10 cellular contexts compared by ENCODE assay signal in the genomic region with DNA sequence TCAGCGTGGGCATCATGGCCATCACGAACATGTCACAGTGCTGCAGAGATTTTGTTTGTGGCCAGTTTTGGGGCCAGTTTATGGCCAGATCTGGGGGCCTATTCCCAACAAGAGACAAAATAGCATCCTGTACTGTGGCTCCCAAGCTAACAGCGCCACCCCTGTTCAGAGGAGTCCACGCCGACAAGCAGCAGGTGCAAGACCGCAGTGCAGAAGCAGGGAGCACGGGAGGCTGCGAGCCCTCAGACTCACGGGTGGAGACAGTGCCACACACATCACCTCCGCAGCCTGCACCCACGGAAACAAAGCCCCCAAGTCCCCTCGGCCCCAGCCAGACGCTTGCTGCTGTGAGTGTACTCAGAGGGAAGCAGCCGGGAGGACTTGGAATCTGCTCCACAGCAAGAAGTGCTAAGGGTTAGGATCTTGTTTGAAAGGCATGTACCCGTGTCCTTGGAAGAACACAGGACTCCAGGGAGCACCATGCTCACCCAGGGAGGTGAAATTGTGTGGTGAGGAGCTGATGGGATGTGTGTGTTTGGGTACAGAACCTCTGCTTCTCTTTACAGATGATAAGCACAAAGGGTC. TPM values are rescaled to one million over a fixed set of nuclear protein-coding genes. Genes with fewer than 3 reads are reported as not detected.
DNase-seq lines count a peak whose midpoint lies in the region; ATAC-seq and TF ChIP-seq lines count a peak whose summit lies in the region.
"Had no signal": no experiment of that assay in that cellular context is flagged by ENCODE, and none has a peak within 500 bp of the region (broad histone marks: within the 10 kb centered on the region; RNA-seq: fewer than 3 reads in every experiment).

No MANE protein-coding gene starts in this region.

- H3K4me1 Mint-ChIP-seq in activated T-cell treated with anti-CD3 and anti-CD28 coated beads, Interleukin-2, amount 50 U/mL, for 72 hours (ENCODE audit: low read depth): no peaks in the 10 kb centered on the region
- H3K4me1 Mint-ChIP-seq in activated T-cell treated with anti-CD3 and anti-CD28 coated beads, Interleukin-2, amount 50 U/mL, for 24 hours (ENCODE audit: low read depth): no peaks in the 10 kb centered on the region
- H3K4me1 Mint-ChIP-seq in stimulated activated effector memory CD8-positive, alpha-beta T cell treated with anti-CD3 and anti-CD28 coated beads, Interleukin-12 subunit alpha, Interleukin-12 subunit beta, amount 100 ng/mL, for 72 hours: no peaks in the 10 kb centered on the region
- H3K4me1 Mint-ChIP-seq: nephron had no signal

- H3K4me3 Mint-ChIP-seq in activated T-cell treated with anti-CD3 and anti-CD28 coated beads, Interleukin-2, amount 50 U/mL, for 72 hours: no peak overlapping the region
- no peak overlapping the region for H3K4me3 Mint-ChIP-seq in activated T-cell treated with anti-CD3 and anti-CD28 coated beads, Interleukin-2, amount 50 U/mL, for 24 hours
- H3K4me3 Mint-ChIP-seq in stimulated activated effector memory CD8-positive, alpha-beta T cell treated with anti-CD3 and anti-CD28 coated beads, Interleukin-12 subunit alpha, Interleukin-12 subunit beta, amount 100 ng/mL, for 72 hours: no peak overlapping the region
- H3K4me3 Mint-ChIP-seq: nephron had no signal

- no peaks in the 10 kb centered on the region for H3K36me3 Mint-ChIP-seq in activated T-cell treated with anti-CD3 and anti-CD28 coated beads, Interleukin-2, amount 50 U/mL, for 72 hours (ENCODE audit: insufficient read depth in 2 of 2)
- no peaks in the 10 kb centered on the region for H3K36me3 Mint-ChIP-seq in activated T-cell treated with anti-CD3 and anti-CD28 coated beads, Interleukin-2, amount 50 U/mL, for 24 hours (ENCODE audit: low read depth)
- H3K36me3 Mint-ChIP-seq in stimulated activated effector memory CD8-positive, alpha-beta T cell treated with anti-CD3 and anti-CD28 coated beads, Interleukin-12 subunit alpha, Interleukin-12 subunit beta, amount 100 ng/mL, for 72 hours: no peaks in the 10 kb centered on the region

- no peaks in the 10 kb centered on the region for H3K36me3 ChIP-seq in NT2/D1 (ENCODE audit: insufficient read depth, insufficient read length, low read length)
- H3K36me3 ChIP-seq in colonic mucosa: no peaks in the 10 kb centered on the region

- H3K9me3 ChIP-seq in NT2/D1 (ENCODE audit: insufficient read depth, low read length) (no peaks in the 10 kb centered on the region), colonic mucosa (no peaks in the 10 kb centered on the region)

- no peak for TF ChIP-seq CTCF in colonic mucosa (IDR thresholded peaks at IDR 0.05)

- peaks cover 6% of the 10 kb centered on the region for H3K4me1 ChIP-seq in NT2/D1 (ENCODE audit: insufficient read depth, insufficient read length)
- no peaks in the 10 kb centered on the region for H3K4me1 ChIP-seq in colonic mucosa

- H3K9ac ChIP-seq in NT2/D1 (ENCODE audit: insufficient read length, low read depth): no peak overlapping the region
- no peak overlapping the region for H3K9ac ChIP-seq in colonic mucosa (ENCODE audit: low read depth in 2 of 2, low read length in 2 of 2)

- H3K4me3 ChIP-seq in NT2/D1 (ENCODE audit: insufficient read length, low read depth) (no peak overlapping the region), colonic mucosa (no peak overlapping the region)

- H3K9me3 Mint-ChIP-seq in activated T-cell treated with anti-CD3 and anti-CD28 coated beads, Interleukin-2, amount 50 U/mL, for 72 hours: no peaks in the 10 kb centered on the region
- H3K9me3 Mint-ChIP-seq in activated T-cell treated with anti-CD3 and anti-CD28 coated beads, Interleukin-2, amount 50 U/mL, for 24 hours: no peaks in the 10 kb centered on the region
- H3K9me3 Mint-ChIP-seq in stimulated activated effector memory CD8-positive, alpha-beta T cell treated with anti-CD3 and anti-CD28 coated beads, Interleukin-12 subunit alpha, Interleukin-12 subunit beta, amount 100 ng/mL, for 72 hours: no peaks in the 10 kb centered on the region
- H3K9me3 Mint-ChIP-seq: nephron had no signal

- H3K27me3 ChIP-seq in NT2/D1 (ENCODE audit: insufficient read depth, insufficient read length): no peaks in the 10 kb centered on the region
- H3K27me3 ChIP-seq in colonic mucosa: no peaks in the 10 kb centered on the region

- peak; percentile 26 to 35 for DNase-seq in activated T-cell treated with anti-CD3 and anti-CD28 coated beads, Interleukin-2, amount 50 U/mL, for 72 hours
- DNase-seq in activated T-cell treated with anti-CD3 and anti-CD28 coated beads, Interleukin-2, amount 50 U/mL, for 24 hours: no peak
- DNase-seq in NT2/D1 (ENCODE audit: low read depth, low spot score): peak; percentile 39
- peak; percentile 36 for DNase-seq in colonic mucosa
- DNase-seq in stimulated activated effector memory CD8-positive, alpha-beta T cell treated with anti-CD3 and anti-CD28 coated beads, Interleukin-12 subunit alpha, Interleukin-12 subunit beta, amount 100 ng/mL, for 72 hours (ENCODE audit: low spot score in 2 of 2): no peak
- DNase-seq in GM03348 (ENCODE audit: low spot score): no peak
- no peak for DNase-seq in NCI-H510A (lab: John Stamatoyannopoulos, UW)
- no peak for DNase-seq in mucosa of gallbladder (ENCODE audit: low spot score)
- DNase-seq: NCI-H187 treated with DMSO at 0.1 percent for 48 hours had no signal

- no peak overlapping the region for H3K27ac Mint-ChIP-seq in activated T-cell treated with anti-CD3 and anti-CD28 coated beads, Interleukin-2, amount 50 U/mL, for 72 hours
- no peak overlapping the region for H3K27ac Mint-ChIP-seq in activated T-cell treated with anti-CD3 and anti-CD28 coated beads, Interleukin-2, amount 50 U/mL, for 24 hours
- no peak overlapping the region for H3K27ac Mint-ChIP-seq in stimulated activated effector memory CD8-positive, alpha-beta T cell treated with anti-CD3 and anti-CD28 coated beads, Interleukin-12 subunit alpha, Interleukin-12 subunit beta, amount 100 ng/mL, for 72 hours
- H3K27ac Mint-ChIP-seq: nephron had no signal

- no peak overlapping the region for H3K27ac ChIP-seq in colonic mucosa

- ATAC-seq in activated T-cell treated with anti-CD3 and anti-CD28 coated beads, Interleukin-2, amount 50 U/mL, for 72 hours (replicated peaks in 1 of 2): peak; percentile 56 to 62
- ATAC-seq in stimulated activated effector memory CD8-positive, alpha-beta T cell treated with anti-CD3 and anti-CD28 coated beads, Interleukin-12 subunit alpha, Interleukin-12 subunit beta, amount 100 ng/mL, for 72 hours: peak; percentile 82

- H3K27me3 Mint-ChIP-seq in activated T-cell treated with anti-CD3 and anti-CD28 coated beads, Interleukin-2, amount 50 U/mL, for 72 hours (ENCODE audit: low read depth): no peaks in the 10 kb centered on the region
- H3K27me3 Mint-ChIP-seq in activated T-cell treated with anti-CD3 and anti-CD28 coated beads, Interleukin-2, amount 50 U/mL, for 24 hours: no peaks in the 10 kb centered on the region

- intact Hi-C loops in colonic mucosa (cut with DNase I): no loop called here

RNA-seq across cellular contexts. Expression of gene TCP10L, which starts 7.1 kb away (rescaled TPM):
- under 1 TPM; 0.43 to 0.56 TPM for total RNA-seq in activated T-cell treated with anti-CD3 and anti-CD28 coated beads, Interleukin-2, amount 50 U/mL, for 72 hours
- total RNA-seq in colonic mucosa (1 to 10 TPM in 1 of 2 donors, under 1 TPM in 1; 0.74 to 1.2 TPM), mucosa of gallbladder (2.1 TPM)

RNA-seq across cellular contexts. Expression of gene CFAP298, which starts 34.0 kb away (rescaled TPM):
- 10 to 100 TPM; 21.1 to 22.4 TPM for total RNA-seq in activated T-cell treated with anti-CD3 and anti-CD28 coated beads, Interleukin-2, amount 50 U/mL, for 72 hours
- total RNA-seq in colonic mucosa: 10 to 100 TPM; 27.5 to 55.8 TPM
- 43.2 TPM for total RNA-seq in mucosa of gallbladder

Comparison
In these comparisons a context has a peak if more than half of its experiments do, and no peak if none do; other contexts are left out.
1. DNase-seq: peak in activated T-cell treated with anti-CD3 and anti-CD28 coated beads, Interleukin-2, amount 50 U/mL, for 72 hours (2 of 2), NT2/D1 (single experiment) and colonic mucosa (single experiment); none in activated T-cell treated with anti-CD3 and anti-CD28 coated beads, Interleukin-2, amount 50 U/mL, for 24 hours (single experiment), stimulated activated effector memory CD8-positive, alpha-beta T cell treated with anti-CD3 and anti-CD28 coated beads, Interleukin-12 subunit alpha, Interleukin-12 subunit beta, amount 100 ng/mL, for 72 hours (0 of 2), GM03348 (single experiment), NCI-H510A (single experiment) and mucosa of gallbladder (single experiment).